In the genomic region with DNA sequence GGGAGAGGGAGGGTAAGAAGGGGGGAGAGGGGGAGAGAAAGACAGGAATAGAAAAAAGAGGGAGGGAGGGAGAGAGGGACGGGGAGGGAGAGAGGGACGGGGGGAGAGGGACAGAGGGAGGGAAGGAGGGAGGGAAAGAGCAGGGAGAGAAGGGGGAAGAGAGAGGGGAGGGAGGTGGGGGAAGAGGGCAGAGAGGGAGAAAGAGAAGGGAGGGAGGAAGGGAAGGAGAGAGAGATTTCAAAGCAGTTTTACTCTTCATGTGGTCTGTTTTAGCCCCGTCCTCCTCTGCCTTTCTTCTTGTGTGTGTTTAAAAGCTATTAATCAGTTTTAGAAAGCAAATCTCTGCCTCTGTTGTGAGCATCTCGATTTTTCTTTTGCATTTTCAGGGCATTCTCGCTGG, we compare ENCODE assay signal across 27 cellular contexts.
A peak's percentile ranks its signal among the peaks of the same experiment; 100 is the strongest.
DNase-seq lines count a peak whose midpoint lies in the region; ATAC-seq and TF ChIP-seq lines count a peak whose summit lies in the region.
"Had no signal": no experiment of that assay in that cellular context is flagged by ENCODE, and none has a peak within 500 bp of the region (broad histone marks: within the 10 kb centered on the region; RNA-seq: fewer than 3 reads in every experiment).

No MANE protein-coding gene starts in this region.

- H3K9ac ChIP-seq in DND-41 (ENCODE audit: low read depth, low read length) (no peak overlapping the region), mesenchymal stem cell (ENCODE audit: low read length) (no peak overlapping the region)

- H3K4me3 Mint-ChIP-seq in central memory CD8-positive, alpha-beta T cell: no peak overlapping the region
- H3K4me3 Mint-ChIP-seq: stimulated activated naive CD8-positive, alpha-beta T cell treated with anti-CD3 and anti-CD28 coated beads, Interleukin-15, Interleukin-2, amounts not matched to agents 100 ng/mL and 50 ng/mL, for 24 hours had no signal

- H3K4me2 ChIP-seq in DND-41 (ENCODE audit: insufficient read depth, low read length): no peak overlapping the region
- no peak overlapping the region for H3K4me2 ChIP-seq in mesenchymal stem cell (ENCODE audit: low read length, poor library complexity, severe bottlenecking)

- H3K23ac ChIP-seq in mesenchymal stem cell (ENCODE audit: low read length in 2 of 2): no peak overlapping the region

- peaks cover 26% of the 10 kb centered on the region for H3K27me3 Mint-ChIP-seq in central memory CD8-positive, alpha-beta T cell

- H3K27me3 ChIP-seq in DND-41 (ENCODE audit: insufficient read depth, low read length, poor library complexity): no peaks in the 10 kb centered on the region
- peaks cover 4 to 15% of the 10 kb centered on the region in 2 experiments for H3K27me3 ChIP-seq in mesenchymal stem cell (ENCODE audit: control insufficient read depth in 1 of 2, insufficient read depth in 1 of 2, low read length in 2 of 2)
- H3K27me3 ChIP-seq in upper lobe of left lung: peaks cover 0 to 4% (median 0%) of the 10 kb centered on the region in 4 donors
- H3K27me3 ChIP-seq: MG63, transverse colon had no signal

- TF ChIP-seq POLR2A in upper lobe of left lung (IDR thresholded peaks at IDR 0.05): no peak

- H3K27ac ChIP-seq in DND-41 (ENCODE audit: low read length): no peak overlapping the region
- no peak overlapping the region for H3K27ac ChIP-seq in mesenchymal stem cell (ENCODE audit: low read length, poor library complexity, severe bottlenecking)
- no peak overlapping the region for H3K27ac ChIP-seq in upper lobe of left lung
- H3K27ac ChIP-seq: epithelial cell of prostate, heart left ventricle, left lung, neutrophil, SK-N-MC, spleen, transverse colon, VCaP had no signal

- intact Hi-C loops in sciatic nerve (cut with DNase I): no loop called here

- H3K4me3 ChIP-seq in DND-41 (ENCODE audit: low read depth in 1 of 2, low read length in 2 of 2) (no peak overlapping the region), mesenchymal stem cell (ENCODE audit: insufficient read depth in 1 of 2, low read depth in 1 of 2, low read length in 2 of 2) (no peak overlapping the region), upper lobe of left lung (no peak overlapping the region)
- H3K4me3 ChIP-seq: heart left ventricle, K562, left lung, MG63, mucosa of descending colon, SK-N-MC, spleen, transverse colon had no signal

- H3K36me3 Mint-ChIP-seq in central memory CD8-positive, alpha-beta T cell (ENCODE audit: insufficient read depth): no peaks in the 10 kb centered on the region

- no peak overlapping the region for H3K4ac ChIP-seq in mesenchymal stem cell (ENCODE audit: low read depth in 1 of 2, low read length in 2 of 2)

- H3K9me3 ChIP-seq in DND-41 (ENCODE audit: insufficient read depth, low read length, severe bottlenecking) (no peaks in the 10 kb centered on the region), mesenchymal stem cell (ENCODE audit: control insufficient read depth, low read length) (no peaks in the 10 kb centered on the region), upper lobe of left lung (no peaks in the 10 kb centered on the region)
- H3K9me3 ChIP-seq: heart left ventricle, left lung, MG63, mucosa of descending colon, neutrophil, spleen, transverse colon had no signal

- H4K20me1 ChIP-seq in DND-41 (ENCODE audit: insufficient read depth, low read length): no peaks in the 10 kb centered on the region

- H2AFZ ChIP-seq in DND-41 (ENCODE audit: low read depth, low read length) (no peak overlapping the region), mesenchymal stem cell (ENCODE audit: low read depth, low read length) (no peak overlapping the region)

- 2% methylated on average over 5 of the region's 5 CpGs for WGBS in mesenchymal stem cell
- 4 to 6% methylated on average over 5 of the region's 5 CpGs for WGBS in upper lobe of left lung, 2 donors

- no peak overlapping the region for H3K14ac ChIP-seq in mesenchymal stem cell (ENCODE audit: low read length in 2 of 2)

- H3K27ac Mint-ChIP-seq in central memory CD8-positive, alpha-beta T cell (ENCODE audit: low read depth): peak overlapping the region; percentile 13
- H3K27ac Mint-ChIP-seq: stimulated activated naive CD8-positive, alpha-beta T cell treated with anti-CD3 and anti-CD28 coated beads, Interleukin-15, Interleukin-2, amounts not matched to agents 100 ng/mL and 50 ng/mL, for 24 hours had no signal

- no peak overlapping the region for H2BK5ac ChIP-seq in mesenchymal stem cell (ENCODE audit: low read depth, low read length, poor library complexity, severe bottlenecking)

- no peak overlapping the region for H3K18ac ChIP-seq in mesenchymal stem cell (ENCODE audit: low read depth in 1 of 2, low read length in 2 of 2)

- H3K36me3 ChIP-seq in DND-41 (ENCODE audit: insufficient read depth, low read length) (no peaks in the 10 kb centered on the region), mesenchymal stem cell (ENCODE audit: control insufficient read depth in 1 of 2, insufficient read depth in 2 of 2, low read depth in 1 of 2, low read length in 2 of 2) (no peaks in the 10 kb centered on the region), upper lobe of left lung (no peaks in the 10 kb centered on the region)
- H3K36me3 ChIP-seq: heart left ventricle, left lung, MG63, neutrophil, spleen, transverse colon had no signal

- TF ChIP-seq EP300 in upper lobe of left lung (IDR thresholded peaks at IDR 0.05): no peak

- H2BK15ac ChIP-seq in mesenchymal stem cell (ENCODE audit: low read depth, poor library complexity, severe bottlenecking): no peak overlapping the region

- H3K4me1 Mint-ChIP-seq in central memory CD8-positive, alpha-beta T cell: no peaks in the 10 kb centered on the region

- H4K8ac ChIP-seq in mesenchymal stem cell (ENCODE audit: low read length): no peak overlapping the region

- ATAC-seq in DND-41 (ENCODE audit: insufficient read depth, low read depth) (peak; percentile 57; the same call in 2 of the 3 replicates), sciatic nerve (peak; percentile 9), HG02763 (IDR thresholded peaks at IDR 0.05; ENCODE audit: unreplicated experiment) (no peak), GM19023 (IDR thresholded peaks at IDR 0.05; ENCODE audit: unreplicated experiment) (no peak), upper lobe of left lung (ENCODE audit: low FRiP score in 2 of 2) (no peak)
- no peak for ATAC-seq in central memory CD8-positive, alpha-beta T cell (replicated peaks; ENCODE audit: extremely low read depth, poor library complexity, severe bottlenecking)
- ATAC-seq: heart left ventricle, K562, left lung, mucosa of descending colon had no signal

- DNase-seq in DND-41: no peak
- no peak for DNase-seq in central memory CD8-positive, alpha-beta T cell (ENCODE audit: low spot score in 2 of 2)
- DNase-seq in mesenchymal stem cell: peak; percentile 1
- no peak for DNase-seq in sciatic nerve (ENCODE audit: low spot score)
- DNase-seq in upper lobe of left lung: no peak
- DNase-seq: activated CD8-positive, alpha-beta memory T cell treated with anti-CD3 and anti-CD28 coated beads, Interleukin-2, amount 50 U/mL, for 48 hours; activated gamma-delta T cell; dermis blood vessel endothelial cell; GDM1; left lung; MG63; mucosa of descending colon; NCI-H1436 treated with DMSO at 0.1 percent for 48 hours; NCI-H2171; stimulated activated CD4-positive, alpha-beta T cell treated with anti-CD3 and anti-CD28 coated beads, Interleukin-4, amount 100 ng/mL, for 4 hours; T-helper 2 cell; transverse colon had no signal

- no peak overlapping the region for H2BK12ac ChIP-seq in mesenchymal stem cell (ENCODE audit: low read length in 2 of 2)

- no peak overlapping the region for H2AK5ac ChIP-seq in mesenchymal stem cell (ENCODE audit: low read length, severe bottlenecking)

- H4K91ac ChIP-seq in mesenchymal stem cell (ENCODE audit: low read length): no peak overlapping the region

- no peaks in the 10 kb centered on the region for H3K9me3 Mint-ChIP-seq in central memory CD8-positive, alpha-beta T cell
- H3K9me3 Mint-ChIP-seq: stimulated activated naive CD8-positive, alpha-beta T cell treated with anti-CD3 and anti-CD28 coated beads, Interleukin-15, Interleukin-2, amounts not matched to agents 100 ng/mL and 50 ng/mL, for 24 hours had no signal

- H3K4me1 ChIP-seq in DND-41 (ENCODE audit: insufficient read depth, low read length) (peaks cover 8% of the 10 kb centered on the region), mesenchymal stem cell (ENCODE audit: control insufficient read depth, insufficient read depth, low read depth, low read length) (peaks cover 16% of the 10 kb centered on the region), upper lobe of left lung (peaks cover 0 to 3% (median 0%) of the 10 kb centered on the region in 4 donors)
- H3K4me1 ChIP-seq: heart left ventricle, left lung, transverse colon had no signal

- no peaks in the 10 kb centered on the region for H3K79me1 ChIP-seq in mesenchymal stem cell (replicated peaks; ENCODE audit: low read length, poor library complexity, severe bottlenecking)

- no peaks in the 10 kb centered on the region for H3K79me2 ChIP-seq in DND-41 (ENCODE audit: insufficient read depth, low read length)

- TF ChIP-seq CTCF in DND-41 (IDR thresholded peaks at IDR 0.05; ENCODE audit: borderline replicate concordance, extremely low read depth, low read length, poor library complexity, severe bottlenecking) (no peak), upper lobe of left lung (IDR thresholded peaks at IDR 0.05) (no peak)

- no peak overlapping the region for H2BK120ac ChIP-seq in mesenchymal stem cell (ENCODE audit: low read depth, low read length)

Comparison
In these comparisons a context has a peak if more than half of its experiments do, and no peak if none do; other contexts are left out.
1. ATAC-seq: peak in DND-41 (single experiment) and sciatic nerve (single experiment); none in central memory CD8-positive, alpha-beta T cell (single experiment), HG02763 (single experiment), GM19023 (single experiment) and upper lobe of left lung (0 of 2).